ENCODE assay signal across 1 cellular context in genomic region chr12:65121956-65122469, GRCh38.
TF ChIP-seq lines count a peak whose summit lies in the region.

No MANE protein-coding gene starts in this region.

TF ChIP-seq in WTC11, 78 proteins besides CTCF, POLR2A, EP300 and RAD21 (continued from another document):
- TF ChIP-seq E2F1 (CRISPR knock-in tag; IDR thresholded peaks at IDR 0.05), result no peak
